ENCODE assay signal across 8 cellular contexts in the genomic region with DNA sequence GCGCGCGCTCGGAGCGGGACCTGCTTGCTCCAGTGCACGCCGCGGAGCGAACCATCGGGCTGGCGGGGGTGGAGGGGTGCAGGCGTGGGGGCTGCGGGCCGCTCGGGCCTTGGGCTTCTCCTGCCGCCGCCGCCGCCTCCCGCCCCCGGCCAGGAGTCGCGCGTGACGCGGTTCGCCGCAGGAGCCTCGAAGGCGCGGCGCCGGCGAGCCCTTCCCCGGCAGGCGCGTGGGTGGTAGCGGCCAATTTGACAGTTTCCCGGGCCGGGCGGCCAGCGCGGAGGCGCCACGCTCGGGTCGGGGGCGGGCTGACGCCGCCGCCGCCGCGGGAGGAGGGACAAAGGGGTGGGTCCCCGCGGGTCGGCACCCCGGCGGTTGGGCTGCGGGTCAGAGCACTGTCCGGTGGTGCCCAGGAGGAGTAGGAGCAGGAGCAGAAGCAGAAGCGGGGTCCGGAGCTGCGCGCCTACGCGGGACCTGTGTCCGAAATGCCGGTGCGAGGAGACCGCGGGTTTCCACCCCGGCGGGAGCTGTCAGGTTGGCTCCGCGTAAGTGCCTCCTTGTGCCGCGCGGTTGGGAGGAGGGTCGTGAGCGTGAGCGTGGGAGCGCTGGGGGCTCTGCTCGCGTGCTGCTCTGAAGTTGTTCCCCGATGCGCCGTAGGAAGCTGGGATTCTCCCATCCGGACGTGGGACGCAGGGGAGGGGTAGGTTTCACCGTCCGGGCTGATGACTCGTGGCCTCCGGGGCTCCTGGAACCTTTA. TPM values are rescaled to one million over a fixed set of nuclear protein-coding genes. Genes with fewer than 3 reads are reported as not detected.
DNase-seq lines count a peak whose midpoint lies in the region; ATAC-seq, FAIRE-seq and TF ChIP-seq lines count a peak whose summit lies in the region.

Gene TJP2 (plus strand): TSS at position 387 of the 754 bp plus-strand sequence. CDS start 96 bp downstream, at position 483.

- H3K36me3 ChIP-seq in KMS-11 (ENCODE audit: insufficient read depth) (no peaks in the 10 kb centered on the region), H1 (ENCODE audit: control insufficient read depth in 2 of 4, insufficient read depth in 4 of 4, low read length in 3 of 4) (no peaks in the 10 kb centered on the region)

- H2AK5ac ChIP-seq in H1 (ENCODE audit: low read depth, low read length), result no peak within 1 kb of the TSS

- peak; percentile 41 for ATAC-seq in GM21723 (IDR thresholded peaks at IDR 0.05; ENCODE audit: unreplicated experiment)

- H3K23ac ChIP-seq in H1 (ENCODE audit: insufficient read length), result no peak within 1 kb of the TSS

- no peak within 1 kb of the TSS for H2BK5ac ChIP-seq in H1 (ENCODE audit: low read depth, low read length)

- H3K4me1 ChIP-seq in KMS-11 (ENCODE audit: low read depth, poor library complexity, severe bottlenecking) (peaks cover 29% of the 10 kb centered on the region), H1 (replicated peaks in 1 of 4; ENCODE audit: control insufficient read depth in 3 of 4, insufficient read depth in 4 of 4, low read length in 3 of 4) (peaks cover 6 to 17% (median 15%) of the 10 kb centered on the region in 4 experiments; a peak in 6 of 7 replicates)

- H3K4me2 ChIP-seq in KMS-11 (peak within 1 kb of the TSS; percentile 91), H1 (ENCODE audit: insufficient read depth in 1 of 2, low read depth in 2 of 2, low read length in 2 of 2) (peak within 1 kb of the TSS; percentile 70 to 92)

- H3K27ac ChIP-seq in KMS-11 (peak within 1 kb of the TSS; percentile 5; the same call in 1 of the 2 replicates), H1 (ENCODE audit: low read depth, low read length) (no peak within 1 kb of the TSS)

- no peak within 1 kb of the TSS for H3K4ac ChIP-seq in H1 (replicated peaks; ENCODE audit: insufficient read length, low read depth, low read length)

- H3K9me3 ChIP-seq in H1 (ENCODE audit: insufficient read depth in 2 of 2, low read depth in 1 of 2, low read length in 1 of 2), result no peaks in the 10 kb centered on the region

- no peak for FAIRE-seq in H1 (lab: Jason Lieb, UNC)

- no peak for TF ChIP-seq POLR2A in H1 (IDR thresholded peaks at IDR 0.05; ENCODE audit: control extremely low read depth in 1 of 2, low read depth in 2 of 2, low read length in 2 of 2)

- H2BK120ac ChIP-seq in H1 (replicated peaks; ENCODE audit: low read depth, low read length), result no peak within 1 kb of the TSS

- H3K56ac ChIP-seq in H1 (replicated peaks; ENCODE audit: insufficient read length, low read depth, low read length), result no peak within 1 kb of the TSS

- H4K5ac ChIP-seq in H1 (ENCODE audit: insufficient read length, low read depth, low read length), result no peak within 1 kb of the TSS

- peak within 1 kb of the TSS; percentile 91 for H2AFZ ChIP-seq in KMS-11 (ENCODE audit: low read depth)
- H2AFZ ChIP-seq in H1 (ENCODE audit: low read length), result no peak within 1 kb of the TSS

- no peak for TF ChIP-seq EP300 in H1 (IDR thresholded peaks at IDR 0.05; ENCODE audit: borderline replicate concordance in 1 of 2, low read depth in 2 of 2, low read length in 2 of 2)

- no peak for TF ChIP-seq RAD21 in H1 (IDR thresholded peaks at IDR 0.05 in 1 of 2, conservative IDR thresholded peaks at IDR 0.05 in 1 of 2; ENCODE audit: low read depth in 2 of 2, low read length in 2 of 2)

- H4K8ac ChIP-seq in H1 (ENCODE audit: extremely low read depth, insufficient read depth, low read length), result peak within 1 kb of the TSS; percentile 45; the same call in 1 of the 2 replicates

- peaks cover 3% of the 10 kb centered on the region; the same call in 1 of the 2 replicates for H3K79me1 ChIP-seq in H1 (ENCODE audit: low read depth, low read length)

- H2BK20ac ChIP-seq in H1 (ENCODE audit: low read length), result no peak within 1 kb of the TSS

- WGBS in H1 (ENCODE audit: extremely low coverage in 1 of 2, insufficient coverage in 1 of 2, insufficient read length in 1 of 2, insufficient replicate concordance in 2 of 2, low coverage in 1 of 2, low lambda C conversion rate in 2 of 2, missing lambda C conversion rate in 1 of 2), 2 experiments, result 3% methylated on average over 54 of the region's 95 CpGs; no CpG with 5 or more reads in 1 of the 2 experiments

- POLR2A ChIA-PET in H1 (lab: Charles Lee; ENCODE audit: partially characterized antibody), result interaction anchor here (0.6 to 2.0 kb wide), 13 partner anchors 9 to 119 kb away, joined by 3 to 12 read pairs (median 4); no protein-coding TSS in a partner anchor

- H3K14ac ChIP-seq in H1 (ENCODE audit: insufficient read length), result no peak within 1 kb of the TSS

- no peaks in the 10 kb centered on the region for H4K20me1 ChIP-seq in KMS-11 (ENCODE audit: insufficient read depth)
- peaks cover 10 to 19% of the 10 kb centered on the region in 2 experiments for H4K20me1 ChIP-seq in H1 (replicated peaks in 1 of 2; ENCODE audit: control insufficient read depth in 1 of 2, insufficient read depth in 2 of 2, low read length in 2 of 2)

- no peak within 1 kb of the TSS for H2BK12ac ChIP-seq in H1 (ENCODE audit: low read depth, low read length)

- H3K79me2 ChIP-seq in KMS-11 (ENCODE audit: insufficient read depth, low read depth), result no peaks in the 10 kb centered on the region
- peaks cover 0 to 65% of the 10 kb centered on the region in 2 experiments; a peak in 3 of 4 replicates for H3K79me2 ChIP-seq in H1 (ENCODE audit: control insufficient read depth in 1 of 2, insufficient read depth in 2 of 2, low read length in 2 of 2)

- no peaks in the 10 kb centered on the region for H3K27me3 ChIP-seq in KMS-11 (ENCODE audit: insufficient read depth, low read depth)
- H3K27me3 ChIP-seq in H1 (replicated peaks in 1 of 4; ENCODE audit: control insufficient read depth in 3 of 4, extremely low read depth in 1 of 4, insufficient read depth in 3 of 4, low read length in 3 of 4), result peaks cover 0 to 7% (median 3%) of the 10 kb centered on the region in 4 experiments; a peak in 3 of 7 replicates

- H4K91ac ChIP-seq in H1 (replicated peaks; ENCODE audit: insufficient read length, low read length), result no peak within 1 kb of the TSS

- TF ChIP-seq CTCF in GM10266 (IDR thresholded peaks at IDR 0.05; ENCODE audit: control insufficient read depth, insufficient read depth, low read depth, missing control alignments) (no peak), KMS-11 (conservative IDR thresholded peaks at IDR 0.05; ENCODE audit: low read depth, low read length) (no peak), H1 (IDR thresholded peaks at IDR 0.05; ENCODE audit: control extremely low read depth in 1 of 3, insufficient read depth in 1 of 3, low read depth in 1 of 3, low read length in 3 of 3) (no peak)

- no peak within 1 kb of the TSS for H3K4me3 ChIP-seq in KMS-11 (IDR thresholded peaks at IDR 0.05; ENCODE audit: insufficient read depth, low read depth, low read length)
- peak within 1 kb of the TSS; percentile 26 to 64 (median 50) for H3K4me3 ChIP-seq in H1 (ENCODE audit: extremely low read depth in 1 of 4, insufficient read depth in 2 of 4, low read depth in 3 of 4, low read length in 4 of 4)

- H3K9ac ChIP-seq in KMS-11 (peak within 1 kb of the TSS; percentile 77), H1 (replicated peaks in 1 of 4; ENCODE audit: extremely low read depth in 1 of 4, low read depth in 3 of 4, low read length in 3 of 4) (peak within 1 kb of the TSS; percentile 12 to 38 (median 22); a peak in 5 of 7 replicates)

- CTCF ChIA-PET in H1 (lab: Charles Lee; ENCODE audit: partially characterized antibody), result interaction anchor here (0.7 to 2.9 kb wide), 4 partner anchors 12 to 21 kb away, joined by 3 to 12 read pairs (median 4); no protein-coding TSS in a partner anchor

- no peak within 1 kb of the TSS for H2BK15ac ChIP-seq in H1 (ENCODE audit: low read length)

- peak; percentile 78 for DNase-seq in GM10266 (ENCODE audit: extremely low spot score)
- DNase-seq in activated CD4-positive, alpha-beta T cell treated with anti-CD3 and anti-CD28 coated beads, Interleukin-2, amount 50 U/mL, for 4 hours, result peak; percentile 13 to 34
- peak in 1 of 2 experiments; percentile 83 for DNase-seq in H1 (ENCODE audit: low read depth in 1 of 2, low spot score in 2 of 2)
- DNase-seq in lung microvascular endothelial cell (ENCODE audit: low read depth in 2 of 2), result peak; percentile 46 to 82
- DNase-seq in stimulated activated CD8-positive, alpha-beta memory T cell treated with anti-CD3 and anti-CD28 coated beads, Interleukin-4, amount 100 ng/mL, for 48 hours, result peak; percentile 67
- DNase-seq in NCI-H345 (lab: John Stamatoyannopoulos, UW), result no peak

- peaks cover 10% of the 10 kb centered on the region for H3K23me2 ChIP-seq in H1 (ENCODE audit: low read depth, low read length)

- H3K18ac ChIP-seq in H1 (ENCODE audit: extremely low read depth, low read length), result peak within 1 kb of the TSS; percentile 7; the same call in 1 of the 2 replicates

TF ChIP-seq in H1, 55 proteins besides CTCF, POLR2A, EP300 and RAD21 (continues in another document):
- TF ChIP-seq KDM4A (IDR thresholded peaks at IDR 0.05; ENCODE audit: low read depth, low read length, severe bottlenecking) (peak; percentile 61), JUND (IDR thresholded peaks at IDR 0.05; ENCODE audit: low read length) (peak; percentile 28; the same call in 1 of the 2 replicates), ASH2L (IDR thresholded peaks at IDR 0.05; ENCODE audit: low read length) (peak; percentile 84), POLR2AphosphoS5 (IDR thresholded peaks at IDR 0.05; ENCODE audit: low read depth, low read length) (peak; percentile 53), HDAC6 (IDR thresholded peaks at IDR 0.05; ENCODE audit: low read depth, low read length) (no peak), BCL11A (IDR thresholded peaks at IDR 0.05; ENCODE audit: low read depth in 2 of 2, low read length in 2 of 2) (no peak), EGR1 (IDR thresholded peaks at IDR 0.05; ENCODE audit: borderline replicate concordance, low read depth, low read length) (peak; percentile 64; the same call in 1 of the 2 replicates), SIN3A (conservative IDR thresholded peaks at IDR 0.05 in 1 of 2, IDR thresholded peaks at IDR 0.05 in 1 of 2; ENCODE audit: low read depth in 1 of 2, low read length in 2 of 2) (0 out of 4 replicates have a peak, but pooled peaks of 1 of the 2 experiments have one; percentile 24), TCF12 (IDR thresholded peaks at IDR 0.05; ENCODE audit: low read depth, low read length) (no peak), RBBP5 (IDR thresholded peaks at IDR 0.05; ENCODE audit: borderline replicate concordance, low read depth, low read length) (no peak; the same call in 1 of the 2 replicates)

RNA-seq across cellular contexts. Expression of gene TJP2, which starts in this region (rescaled TPM):
- 135 and 137 TPM in 2 replicates for total RNA-seq in H1 (2021; fragmentation: NEBNext Ultra II Directional; extraction: Animal tissue kit (Norgen Biotek cat#: 25700))
- polyA plus RNA-seq in H1 (2011; rRNA removed), result 51.7 and 54.9 TPM in 2 replicates
- 84.5 TPM for polyA plus RNA-seq in H1 (2011; cell fraction: cytosol; rRNA removed)
- 133 TPM for polyA plus RNA-seq in H1 (2011; cell fraction: nucleus; rRNA removed)
- polyA plus RNA-seq in H1 (2012, experiment 1 of 2), result 82.5 to 111 TPM (median 102 TPM) in 4 replicates
- 16.4 TPM for polyA plus RNA-seq in H1 (2012, experiment 2 of 2)
- polyA plus RNA-seq in H1 (2013, experiment 1 of 2), result 72.8 TPM
- 64.4 TPM for polyA plus RNA-seq in H1 (2013, experiment 2 of 2)
- 71.4 and 91.3 TPM in 2 replicates for polyA minus RNA-seq in H1 (2011; rRNA and poly(A)+ RNA removed)
- polyA minus RNA-seq in H1 (2011; cell fraction: cytosol; rRNA and poly(A)+ RNA removed), result 118 TPM
- 97.5 TPM for polyA minus RNA-seq in H1 (2011; cell fraction: nucleus; rRNA and poly(A)+ RNA removed)
- total RNA-seq in lung microvascular endothelial cell, result 46.0 and 48.4 TPM in 2 replicates
